Comparison of ENCODE assay signal across 7 cellular contexts in the genomic region with DNA sequence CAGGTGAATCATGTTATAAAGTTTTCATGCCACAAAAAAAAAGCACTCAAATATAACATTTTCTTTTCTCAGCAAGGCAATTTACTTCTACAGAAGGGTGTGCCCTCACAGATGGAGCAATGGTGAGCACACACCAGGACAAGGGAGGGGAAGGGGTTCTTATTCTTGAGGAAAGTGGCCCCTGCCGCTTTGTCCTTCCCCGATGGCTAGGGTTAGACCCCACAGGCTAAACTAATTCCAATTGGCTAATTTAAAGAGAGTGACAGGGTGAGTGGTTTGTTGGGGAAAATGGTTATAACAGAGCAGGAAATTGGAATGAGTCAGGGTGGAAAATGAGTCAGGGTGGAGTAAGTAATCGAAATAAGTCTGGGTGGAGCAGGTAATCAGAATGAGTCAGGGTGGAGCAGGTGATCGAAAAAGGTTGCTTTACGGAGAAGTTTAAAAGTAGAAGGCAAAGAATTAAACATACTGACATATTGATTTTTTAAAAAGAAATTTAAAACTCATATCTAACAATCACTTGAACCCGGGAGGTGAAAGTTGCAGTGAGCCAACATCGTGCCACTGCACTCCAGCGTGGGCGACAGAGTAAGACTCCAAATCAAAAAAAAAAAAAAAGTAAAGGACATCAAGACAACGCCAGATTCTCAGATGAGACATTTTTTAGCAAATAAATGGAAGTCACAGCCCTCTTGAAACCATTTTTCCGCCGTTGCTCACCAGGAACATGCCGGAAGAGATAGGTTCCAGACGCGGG. TPM values are rescaled to one million over a fixed set of nuclear protein-coding genes. Genes with fewer than 3 reads are reported as not detected.
DNase-seq lines count a peak whose midpoint lies in the region; ATAC-seq and TF ChIP-seq lines count a peak whose summit lies in the region.

No MANE protein-coding gene starts in this region.

- H3K4me1 ChIP-seq in mesodermal cell (ENCODE audit: control insufficient read depth, insufficient read depth, low read length, poor library complexity, severe bottlenecking) (no peaks in the 10 kb centered on the region), subcutaneous abdominal adipose tissue (ENCODE audit: control insufficient read depth in 5 of 5, insufficient read depth in 5 of 5, low read length in 5 of 5) (peaks cover 0 to 10% (median 4%) of the 10 kb centered on the region in 5 donors)

- H3K9me3 ChIP-seq in SK-N-MC (ENCODE audit: low read depth, low read length) = peaks cover 8% of the 10 kb centered on the region; the same call in 1 of the 2 replicates
- H3K9me3 ChIP-seq in mesodermal cell (ENCODE audit: control insufficient read depth, low read length) = peaks cover 43% of the 10 kb centered on the region
- peaks cover 0 to 23% (median 11%) of the 10 kb centered on the region in 5 donors for H3K9me3 ChIP-seq in subcutaneous abdominal adipose tissue (ENCODE audit: control insufficient read depth in 5 of 5, low read length in 5 of 5)

- H3K27me3 Mint-ChIP-seq in HFFc6 (ENCODE audit: insufficient read depth) = peaks cover 5% of the 10 kb centered on the region; the same call in 1 of the 2 replicates

- peaks cover 63% of the 10 kb centered on the region for H3K9me3 Mint-ChIP-seq in HFFc6

- H3K27ac ChIP-seq in SK-N-MC (peak overlapping the region; percentile 92), mesodermal cell (ENCODE audit: low read depth, low read length, severe bottlenecking) (peak overlapping the region; percentile 96), subcutaneous abdominal adipose tissue (ENCODE audit: low read depth, low read length) (peak overlapping the region; percentile 91)

- peaks cover 38% of the 10 kb centered on the region for H3K36me3 ChIP-seq in SK-N-MC (ENCODE audit: insufficient read depth, low read length)
- peaks cover 41% of the 10 kb centered on the region for H3K36me3 ChIP-seq in mesodermal cell (ENCODE audit: control insufficient read depth, insufficient read depth, low read length)
- peaks cover 2 to 10% (median 7%) of the 10 kb centered on the region in 5 donors for H3K36me3 ChIP-seq in subcutaneous abdominal adipose tissue (ENCODE audit: control insufficient read depth in 5 of 5, insufficient read depth in 5 of 5, low read length in 5 of 5)

- 26 to 56% methylated on average over 11 to 12 of the region's 15 CpGs for WGBS in mesodermal cell (ENCODE audit: insufficient coverage in 2 of 2), 2 experiments

- H3K36me3 Mint-ChIP-seq in HFFc6 (ENCODE audit: low read depth) = peaks cover 50% of the 10 kb centered on the region

- no peak for DNase-seq in HFFc6
- DNase-seq in SK-N-MC (ENCODE audit: low read depth, low spot score) = no peak
- peak; percentile 6 to 52 for DNase-seq in cardiac fibroblast (ENCODE audit: low read depth in 2 of 2)

- TF ChIP-seq CTCF in HFFc6 (IDR thresholded peaks at IDR 0.05) = no peak
- no peak for TF ChIP-seq CTCF in cardiac fibroblast (IDR thresholded peaks at IDR 0.05; ENCODE audit: low read depth, low read length)

- peaks cover 6% of the 10 kb centered on the region for H3K4me1 Mint-ChIP-seq in HFFc6 (ENCODE audit: low read depth)

- peak overlapping the region; percentile 99 for H3K27ac Mint-ChIP-seq in HFFc6

- peak overlapping the region; percentile 97 for H3K4me3 Mint-ChIP-seq in HFFc6

- H3K27me3 ChIP-seq in subcutaneous abdominal adipose tissue (ENCODE audit: control insufficient read depth in 5 of 5, insufficient read depth in 4 of 5, low read length in 5 of 5) = no peaks in the 10 kb centered on the region

- no peak for ATAC-seq in GM18870 (IDR thresholded peaks at IDR 0.05; ENCODE audit: unreplicated experiment)
- ATAC-seq in HG03521 (IDR thresholded peaks at IDR 0.05; ENCODE audit: unreplicated experiment) = no peak

- peak overlapping the region; percentile 81 for H3K4me3 ChIP-seq in SK-N-MC
- H3K4me3 ChIP-seq in cardiac fibroblast (replicated peaks in 1 of 2; ENCODE audit: low read depth in 2 of 2, low read length in 2 of 2) = peak overlapping the region; percentile 61 to 78
- peak overlapping the region; percentile 74 for H3K4me3 ChIP-seq in mesodermal cell (ENCODE audit: extremely low read depth, insufficient read depth, low read length, poor library complexity, severe bottlenecking)
- peak overlapping the region; percentile 75 to 94 (median 91) for H3K4me3 ChIP-seq in subcutaneous abdominal adipose tissue (ENCODE audit: low read depth in 1 of 5, low read length in 5 of 5)

- H3K9ac ChIP-seq in SK-N-MC (ENCODE audit: insufficient read length) = peak overlapping the region; percentile 94
- H3K9ac ChIP-seq in subcutaneous abdominal adipose tissue (ENCODE audit: low read length in 5 of 5) = peak overlapping the region; percentile 84 to 94 (median 91)

RNA-seq across cellular contexts. Expression of a gene that starts 0.8 kb away (rescaled TPM):
- total RNA-seq in HFFc6 (2021; fragmentation: NEBNext Ultra II Directional; extraction: Animal tissue kit (Norgen Biotek cat#: 25700)) = 10 to 100 TPM; 15.3 to 21.9 (median 18.7) TPM
- polyA plus RNA-seq in mesodermal cell (2013, experiment 1 of 2) = 15.2 TPM
- 14.7 TPM for polyA plus RNA-seq in mesodermal cell (2013, experiment 2 of 2)

RNA-seq across cellular contexts. Expression of a gene that starts 53.1 kb away (rescaled TPM):
- total RNA-seq in HFFc6 (2021; fragmentation: NEBNext Ultra II Directional; extraction: Animal tissue kit (Norgen Biotek cat#: 25700)) = 10 to 100 TPM; 25.0 to 31.6 (median 26.3) TPM
- polyA plus RNA-seq in mesodermal cell (2013, experiment 1 of 2) = 62.3 TPM
- polyA plus RNA-seq in mesodermal cell (2013, experiment 2 of 2) = 57.0 TPM

Comparison
In these comparisons a context has a peak if more than half of its experiments do, and no peak if none do; other contexts are left out.
1. DNase-seq: peak in cardiac fibroblast (2 of 2); none in HFFc6 (single experiment) and SK-N-MC (single experiment).
2. Peak in every context shown above with its lines, with median percentiles within 50 percentile points of each other: H3K27ac ChIP-seq and H3K4me3 ChIP-seq.